ENCODE assay signal across 31 cellular contexts in the genomic region with DNA sequence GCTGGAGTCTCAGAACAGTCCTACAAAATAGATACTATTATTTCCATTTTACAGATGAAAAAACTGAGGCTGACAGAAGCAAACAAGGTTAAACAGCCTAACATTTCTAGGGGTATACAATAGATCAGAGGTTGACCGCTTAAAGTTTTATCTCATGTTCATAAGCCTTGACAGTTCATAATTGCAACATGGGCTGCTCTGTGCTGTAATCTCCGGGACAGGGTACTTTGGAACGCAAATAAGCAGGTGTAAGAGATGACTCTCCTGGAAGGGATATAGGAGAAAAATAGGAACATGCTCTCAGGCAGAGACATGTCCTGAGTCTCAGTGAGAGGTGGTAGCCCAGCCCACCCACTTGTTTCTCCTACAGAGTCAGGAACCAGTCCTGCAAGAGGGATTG.
"Had no signal": no experiment of that assay in that cellular context is flagged by ENCODE, and none has a peak within 500 bp of the region (broad histone marks: within the 10 kb centered on the region; RNA-seq: fewer than 3 reads in every experiment).

No MANE protein-coding gene starts in this region.

- H3K9ac ChIP-seq: neural progenitor cell, parathyroid adenoma had no signal

- H3K4me3 ChIP-seq: neural progenitor cell, ovary, psoas muscle, skin epidermis, smooth muscle cell, spleen, suprapubic skin, testis, tibial artery, transverse colon, upper lobe of right lung, uterus had no signal

- H3K36me3 Mint-ChIP-seq: natural killer cell; neural progenitor cell; stimulated activated memory B cell treated with anti-CD40 and anti-IgM and Interleukin-4, amounts not matched to agents 10 μg/mL and 1 μg/mL and 100 μg/mL, for 72 hours; type B pancreatic cell had no signal

- ATAC-seq: natural killer cell; psoas muscle; right cardiac atrium; sciatic nerve; stimulated activated memory B cell treated with anti-CD40 and anti-IgM and Interleukin-4, amounts not matched to agents 10 μg/mL and 1 μg/mL and 100 μg/mL, for 72 hours; stimulated activated naive CD8-positive, alpha-beta T cell treated with anti-CD3 and anti-CD28 coated beads, Interleukin-15, amount 100 ng/mL, for 72 hours; stimulated activated naive CD8-positive, alpha-beta T cell treated with anti-CD3 and anti-CD28 coated beads, Interleukin-15, Interleukin-2, amounts not matched to agents 100 U/mL and 50 U/mL, for 24 hours; upper lobe of right lung had no signal

- H3K9me3 ChIP-seq: ovary, psoas muscle, spleen, suprapubic skin, testis, tibial artery, transverse colon, upper lobe of right lung, uterus had no signal

- H3K4me1 ChIP-seq: neural progenitor cell, parathyroid adenoma, psoas muscle, spleen, suprapubic skin, testis, tibial artery, transverse colon, upper lobe of right lung, uterus had no signal

- H3K27ac Mint-ChIP-seq: natural killer cell; nephron; neural progenitor cell; progenitor cell of endocrine pancreas; stimulated activated memory B cell treated with anti-CD40 and anti-IgM and Interleukin-4, amounts not matched to agents 10 μg/mL and 1 μg/mL and 100 μg/mL, for 72 hours; stimulated activated naive CD8-positive, alpha-beta T cell treated with anti-CD3 and anti-CD28 coated beads, Interleukin-15, amount 100 ng/mL, for 72 hours; type B pancreatic cell had no signal

- H3K27me3 ChIP-seq: ovary, testis, transverse colon, uterus had no signal

- H3K9me3 Mint-ChIP-seq: natural killer cell; neural progenitor cell; stimulated activated memory B cell treated with anti-CD40 and anti-IgM and Interleukin-4, amounts not matched to agents 10 μg/mL and 1 μg/mL and 100 μg/mL, for 72 hours; stimulated activated naive CD8-positive, alpha-beta T cell treated with anti-CD3 and anti-CD28 coated beads, Interleukin-15, amount 100 ng/mL, for 72 hours; type B pancreatic cell had no signal

- H3K4me3 Mint-ChIP-seq: natural killer cell; nephron; neural progenitor cell; stimulated activated memory B cell treated with anti-CD40 and anti-IgM and Interleukin-4, amounts not matched to agents 10 μg/mL and 1 μg/mL and 100 μg/mL, for 72 hours; stimulated activated naive CD8-positive, alpha-beta T cell treated with anti-CD3 and anti-CD28 coated beads, Interleukin-15, amount 100 ng/mL, for 72 hours; type B pancreatic cell had no signal

- H3K27ac ChIP-seq: neural progenitor cell, ovary, parathyroid adenoma, psoas muscle, skin epidermis, spleen, suprapubic skin, testis, tibial artery, transverse colon, upper lobe of right lung, uterus had no signal

- H3K4me1 Mint-ChIP-seq: natural killer cell; nephron; neural progenitor cell; stimulated activated memory B cell treated with anti-CD40 and anti-IgM and Interleukin-4, amounts not matched to agents 10 μg/mL and 1 μg/mL and 100 μg/mL, for 72 hours; stimulated activated naive CD8-positive, alpha-beta T cell treated with anti-CD3 and anti-CD28 coated beads, Interleukin-15, amount 100 ng/mL, for 72 hours had no signal

- H3K36me3 ChIP-seq: neural progenitor cell, ovary, spleen, suprapubic skin, tibial artery, transverse colon, upper lobe of right lung, uterus had no signal

- DNase-seq: natural killer cell; occipital lobe; ovary; posterior cingulate gyrus; psoas muscle; right cardiac atrium; spleen; stimulated activated CD4-positive, alpha-beta T cell treated with anti-CD3 and anti-CD28 coated beads, Interleukin-12 subunit alpha, Interleukin-12 subunit beta, amount 100 ng/mL, for 4 hours; stimulated activated CD4-positive, alpha-beta T cell treated with anti-CD3 and anti-CD28 coated beads, Interleukin-1b, Interleukin-23, amount 100 ng/mL, for 48 hours; stimulated activated CD4-positive, alpha-beta T cell treated with anti-CD3 and anti-CD28 coated beads, Interleukin-4, amount 100 ng/mL, for 1 hour; stimulated activated CD4-positive, alpha-beta T cell treated with anti-CD3 and anti-CD28 coated beads, Interleukin-4, amount 100 ng/mL, for 4 hours; stimulated activated CD8-positive, alpha-beta memory T cell treated with anti-CD3 and anti-CD28 coated beads, Interleukin-4, amount 100 ng/mL, for 48 hours; stimulated activated naive CD4-positive, alpha-beta T cell; stimulated activated naive CD8-positive, alpha-beta T cell treated with anti-CD3 and anti-CD28 coated beads, Interleukin-15, amount 100 ng/mL, for 72 hours; stimulated activated naive CD8-positive, alpha-beta T cell treated with anti-CD3 and anti-CD28 coated beads, Interleukin-15, Interleukin-2, amounts not matched to agents 100 U/mL and 50 U/mL, for 24 hours; substantia nigra; testis; tibial artery; transverse colon; upper lobe of right lung; uterus had no signal
